ENCODE assay signal across 8 cellular contexts in the genomic region with DNA sequence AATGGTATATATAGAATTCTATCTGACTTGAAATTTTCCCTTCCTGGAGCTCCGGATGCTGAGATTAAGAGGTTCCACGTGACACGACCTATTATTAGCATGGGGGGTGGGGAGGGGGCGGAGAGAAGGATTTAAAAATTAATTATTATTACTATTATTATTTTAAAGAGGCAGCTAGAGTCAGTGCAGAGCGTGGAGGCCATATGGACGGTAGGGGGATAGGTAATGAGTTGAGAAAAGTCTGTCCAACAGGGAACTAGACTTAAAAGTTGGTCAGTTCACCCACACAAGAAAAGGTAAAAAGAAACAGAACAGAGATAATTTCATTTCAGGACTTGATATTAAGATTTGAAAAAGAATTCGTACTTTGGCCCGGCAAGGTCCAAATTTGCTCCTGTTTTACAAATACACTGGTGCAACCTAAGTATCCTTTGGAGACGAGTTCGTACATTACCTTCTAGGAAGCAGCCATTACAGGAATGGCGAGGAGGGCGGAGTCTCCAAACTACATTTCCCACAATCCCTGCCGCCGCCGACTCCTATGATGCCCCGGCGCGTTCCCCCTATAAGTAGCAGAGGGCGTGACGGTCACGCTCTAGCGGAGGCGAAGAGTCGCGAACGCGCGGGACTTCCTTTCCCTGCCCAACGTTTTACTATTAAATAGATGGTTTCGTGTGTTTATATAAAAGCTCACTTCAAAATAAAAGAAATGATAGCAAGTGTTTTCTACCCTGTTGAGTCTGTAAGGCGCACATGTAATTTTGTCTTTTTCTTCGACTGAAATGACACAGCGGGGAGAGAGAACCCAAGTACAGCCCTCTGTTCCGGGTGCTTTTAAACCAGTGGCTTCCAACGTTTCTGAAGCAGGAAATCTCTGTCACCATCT. TPM values are rescaled to one million over a fixed set of nuclear protein-coding genes. Genes with fewer than 3 reads are reported as not detected.
DNase-seq lines count a peak whose midpoint lies in the region; ATAC-seq and TF ChIP-seq lines count a peak whose summit lies in the region.

A gene with protein sequence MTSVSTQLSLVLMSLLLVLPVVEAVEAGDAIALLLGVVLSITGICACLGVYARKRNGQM (minus strand): TSS at position 481 of the 886 bp plus-strand sequence. CDS start 976 bp downstream, outside the sequence.

- H3K4ac ChIP-seq in trophoblast cell (ENCODE audit: low read depth, low read length) = no peak within 1 kb of the TSS

- no peak within 1 kb of the TSS for H3K18ac ChIP-seq in trophoblast cell (ENCODE audit: low read length)

- H3K9ac ChIP-seq in trophoblast cell (ENCODE audit: low read length) = peak within 1 kb of the TSS; percentile 59

- peaks cover 4% of the 10 kb centered on the region for H3K36me3 ChIP-seq in cardiac muscle cell
- H3K36me3 ChIP-seq in trophoblast cell (ENCODE audit: control insufficient read depth in 1 of 2, insufficient read depth in 2 of 2, low read length in 2 of 2) = no peaks in the 10 kb centered on the region
- H3K36me3 ChIP-seq in transverse colon = no peaks in the 10 kb centered on the region

- no peak within 1 kb of the TSS for H2AK5ac ChIP-seq in trophoblast cell (ENCODE audit: low read length)

- H3K9me3 ChIP-seq in cardiac muscle cell (ENCODE audit: low read depth) (no peaks in the 10 kb centered on the region), trophoblast cell (ENCODE audit: insufficient read depth, low read depth, low read length) (no peaks in the 10 kb centered on the region), transverse colon (no peaks in the 10 kb centered on the region)

- DNase-seq in NCI-H1417 (lab: John Stamatoyannopoulos, UW) (peak; percentile 94 to 98 (median 95)), SW 1271 (lab: John Stamatoyannopoulos, UW) (peak; percentile 38 to 92), cardiac muscle cell (ENCODE audit: low read depth in 1 of 2, low spot score in 1 of 2) (peak; percentile 93 to 96), trophoblast cell (peak; percentile 83 to 87), transverse colon (peak; percentile 93)
- DNase-seq in activated naive CD8-positive, alpha-beta T cell treated with anti-CD3 and anti-CD28 coated beads, Interleukin-2, amount 50 U/mL, for 16 hours (ENCODE audit: low read depth, low spot score) = peak; percentile 84

- H3K23ac ChIP-seq in trophoblast cell (ENCODE audit: low read length) = no peak within 1 kb of the TSS

- peak within 1 kb of the TSS; percentile 51 for H2BK120ac ChIP-seq in trophoblast cell (ENCODE audit: insufficient read depth, low read length, poor library complexity)

- H3K4me2 ChIP-seq in trophoblast cell (ENCODE audit: low read length) = peak within 1 kb of the TSS; percentile 71

- peak within 1 kb of the TSS; percentile 86 for H3K4me3 ChIP-seq in cardiac muscle cell
- H3K4me3 ChIP-seq in trophoblast cell (ENCODE audit: low read depth, low read length) = peak within 1 kb of the TSS; percentile 35
- peak within 1 kb of the TSS; percentile 46 to 65 (median 47) for H3K4me3 ChIP-seq in transverse colon

- H3K14ac ChIP-seq in trophoblast cell (ENCODE audit: low read length) = no peak within 1 kb of the TSS

- TF ChIP-seq POLR2A in GM10847 (IDR thresholded peaks at IDR 0.05; ENCODE audit: extremely low read depth, insufficient read length) (peak; percentile 52), transverse colon (IDR thresholded peaks at IDR 0.05) (peak; percentile 65)

- H3K27ac ChIP-seq in cardiac muscle cell (peak within 1 kb of the TSS; percentile 64), trophoblast cell (ENCODE audit: low read depth, low read length) (peak within 1 kb of the TSS; percentile 65), transverse colon (peak within 1 kb of the TSS; percentile 47 to 71 (median 64))

- H2BK12ac ChIP-seq in trophoblast cell (ENCODE audit: low read length) = no peak within 1 kb of the TSS

- no peaks in the 10 kb centered on the region for H3K79me2 ChIP-seq in trophoblast cell (ENCODE audit: control insufficient read depth, insufficient read depth, low read length, poor library complexity)

- no peak within 1 kb of the TSS for H2BK5ac ChIP-seq in trophoblast cell (ENCODE audit: low read depth, low read length, poor library complexity)

- intact Hi-C loops in transverse colon (cut with DNase I; ENCODE audit: low total_unique reads) = loop anchor here (10.0 kb wide), 1 partner anchor 1554 kb away; the partner anchor contains the start of gene IMMP2L

- H4K8ac ChIP-seq in trophoblast cell (ENCODE audit: low read depth, low read length) = peak within 1 kb of the TSS; percentile 75

- H3K27me3 ChIP-seq in cardiac muscle cell (no peaks in the 10 kb centered on the region), trophoblast cell (ENCODE audit: insufficient read depth, low read length) (no peaks in the 10 kb centered on the region), transverse colon (no peaks in the 10 kb centered on the region)

- no peak for TF ChIP-seq EP300 in transverse colon (IDR thresholded peaks at IDR 0.05; ENCODE audit: low read depth)

- no peak within 1 kb of the TSS for H4K12ac ChIP-seq in trophoblast cell (ENCODE audit: low read depth, low read length)

- H3K4me1 ChIP-seq in cardiac muscle cell (ENCODE audit: low read depth) = peaks cover 27% of the 10 kb centered on the region
- H3K4me1 ChIP-seq in trophoblast cell (ENCODE audit: control insufficient read depth in 1 of 2, insufficient read depth in 2 of 2, low read length in 2 of 2) = peaks cover 0 to 3% of the 10 kb centered on the region in 2 experiments
- H3K4me1 ChIP-seq in transverse colon = peaks cover 0 to 12% (median 4%) of the 10 kb centered on the region in 4 donors

- H3K79me1 ChIP-seq in trophoblast cell (ENCODE audit: low read length) = peaks cover 3% of the 10 kb centered on the region

- TF ChIP-seq CTCF in cardiac muscle cell (IDR thresholded peaks at IDR 0.05; ENCODE audit: low read depth, low read length) (no peak), transverse colon (IDR thresholded peaks at IDR 0.05) (no peak)

- H2AFZ ChIP-seq in trophoblast cell (ENCODE audit: insufficient read depth, low read length, poor library complexity) = no peak within 1 kb of the TSS

- whole genome bisulfite sequencing in trophoblast cell (ENCODE audit: extremely low coverage, insufficient coverage, insufficient read length) = no CpG with 5 or more reads among the region's 35 CpGs
- 0% methylated on average over 15 to 35 of the region's 35 CpGs for WGBS in transverse colon (ENCODE audit: low coverage in 1 of 2), 2 donors

- in situ Hi-C loops in transverse colon (cut with MboI; ENCODE audit: low pct_ligation_motif_present in 1 of 4, low pct_unique_long_range_greater_than_20kb in 1 of 4, low sequenced_read_pairs in 3 of 4) = no loop called here

- peak within 1 kb of the TSS; percentile 55 for H4K91ac ChIP-seq in trophoblast cell (ENCODE audit: low read depth, low read length)

- peak; percentile 100 for ATAC-seq in HG02678 (IDR thresholded peaks at IDR 0.05; ENCODE audit: unreplicated experiment)

RNA-seq across cellular contexts. Expression of the gene that starts here (rescaled TPM):
- 115 and 126 TPM in 2 replicates for total RNA-seq in cardiac muscle cell
- 211 and 276 TPM in 2 replicates for polyA plus RNA-seq in cardiac muscle cell
- 91.5 and 92.1 TPM in 2 replicates for polyA plus RNA-seq in trophoblast cell (2013)
- total RNA-seq in transverse colon = 10 to 100 TPM in 3 of 4 donors, 1 to 10 TPM in 1; 4.6 to 36.0 (median 30.1) TPM

Comparison
In these comparisons a context has a peak if more than half of its experiments do, and no peak if none do; other contexts are left out.
1. Peak in every context shown above with its lines: DNase-seq, ATAC-seq, H3K4me3 ChIP-seq and H3K27ac ChIP-seq.
2. H3K4me3 ChIP-seq: peak in every context shown above with its lines; median percentile 86 in cardiac muscle cell; 47 in transverse colon; 35 in trophoblast cell.